15 cellular contexts compared by ENCODE assay signal in the genomic region with DNA sequence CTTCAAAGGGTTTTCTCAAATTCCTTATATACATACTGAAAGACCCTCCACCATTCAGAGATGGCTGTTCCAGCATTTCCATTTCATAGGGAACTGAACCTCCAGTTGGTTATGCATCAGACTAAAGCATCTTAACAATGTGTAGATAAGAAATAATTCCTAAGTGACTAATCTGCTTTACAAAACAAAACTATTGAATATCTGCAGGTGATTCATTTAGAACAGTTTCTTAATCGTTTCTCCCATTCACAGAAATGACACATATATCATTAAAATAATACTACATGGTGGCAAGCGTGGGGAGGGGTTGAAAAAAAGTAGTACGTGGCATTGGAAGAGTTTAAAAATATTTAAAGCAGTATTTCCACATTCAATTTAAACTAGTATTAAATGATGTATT. TPM values are rescaled to one million over a fixed set of nuclear protein-coding genes. Genes with fewer than 3 reads are reported as not detected.
A peak's percentile ranks its signal among the peaks of the same experiment; 100 is the strongest.
DNase-seq lines count a peak whose midpoint lies in the region; ATAC-seq and TF ChIP-seq lines count a peak whose summit lies in the region.
"Had no signal": no experiment of that assay in that cellular context is flagged by ENCODE, and none has a peak within 500 bp of the region (broad histone marks: within the 10 kb centered on the region; RNA-seq: fewer than 3 reads in every experiment).

No MANE protein-coding gene starts in this region.

- peak overlapping the region; percentile 56 for H3K27ac Mint-ChIP-seq in activated naive CD8-positive, alpha-beta T cell treated with anti-CD3 and anti-CD28 coated beads for 36 hours
- H3K27ac Mint-ChIP-seq: H9, neural progenitor cell had no signal

- no peak overlapping the region for H3K4me3 Mint-ChIP-seq in activated naive CD8-positive, alpha-beta T cell treated with anti-CD3 and anti-CD28 coated beads for 36 hours
- H3K4me3 Mint-ChIP-seq: CD4-positive, alpha-beta T cell; H9; neural progenitor cell had no signal

- DNase-seq in AG04450 (ENCODE audit: low read depth, low spot score) (peak; percentile 66), HPDE6-E6E7 (ENCODE audit: extremely low spot score) (peak; percentile 20), iris pigment epithelial cell (ENCODE audit: low read depth) (peak; percentile 87), right cardiac atrium (no peak), NCI-H2081 (lab: John Stamatoyannopoulos, UW) (no peak), NCI-H187 (lab: John Stamatoyannopoulos, UW) (no peak)
- no peak for DNase-seq in activated naive CD8-positive, alpha-beta T cell treated with anti-CD3 and anti-CD28 coated beads for 36 hours
- DNase-seq: activated CD4-positive, alpha-beta T cell treated with anti-CD3 and anti-CD28 coated beads, Interleukin-2, amount 50 U/mL, for 1 hour; CD4-positive, alpha-beta T cell; erythroblast; H9; islet precursor cell; NCI-H748 treated with DMSO at 0.1 percent for 48 hours had no signal

- H3K9me3 ChIP-seq in AG04450 (ENCODE audit: control insufficient read depth, insufficient read depth, low read length): no peaks in the 10 kb centered on the region
- H3K9me3 ChIP-seq in right cardiac atrium (ENCODE audit: control insufficient read depth, low read length): no peaks in the 10 kb centered on the region

- no peaks in the 10 kb centered on the region for H3K27me3 Mint-ChIP-seq in activated naive CD8-positive, alpha-beta T cell treated with anti-CD3 and anti-CD28 coated beads for 36 hours
- H3K27me3 Mint-ChIP-seq: CD4-positive, alpha-beta T cell had no signal

- WGBS in right cardiac atrium: 78% methylated on average over 3 of the region's 3 CpGs

- peaks cover 16% of the 10 kb centered on the region for H3K36me3 Mint-ChIP-seq in activated naive CD8-positive, alpha-beta T cell treated with anti-CD3 and anti-CD28 coated beads for 36 hours

- ATAC-seq in HG03457 (IDR thresholded peaks at IDR 0.05; ENCODE audit: unreplicated experiment) (no peak), right cardiac atrium (no peak)

- peaks cover 14% of the 10 kb centered on the region for H3K4me1 Mint-ChIP-seq in activated naive CD8-positive, alpha-beta T cell treated with anti-CD3 and anti-CD28 coated beads for 36 hours
- H3K4me1 Mint-ChIP-seq: H9, neural progenitor cell had no signal

- no peaks in the 10 kb centered on the region for H3K9me3 Mint-ChIP-seq in activated naive CD8-positive, alpha-beta T cell treated with anti-CD3 and anti-CD28 coated beads for 36 hours
- H3K9me3 Mint-ChIP-seq: CD4-positive, alpha-beta T cell; H9; neural progenitor cell had no signal

- H3K27ac ChIP-seq in AG04450 (ENCODE audit: low read depth, low read length): no peak overlapping the region
- no peak overlapping the region for H3K27ac ChIP-seq in right cardiac atrium (ENCODE audit: low read length)
- H3K27ac ChIP-seq: neural progenitor cell had no signal

- no peaks in the 10 kb centered on the region for H3K4me1 ChIP-seq in right cardiac atrium (ENCODE audit: control insufficient read depth, insufficient read depth, low read length)
- H3K4me1 ChIP-seq: neural progenitor cell had no signal

- CTCF ChIA-PET in AG04450 (lab: Charles Lee): no interaction called here

- intact Hi-C loops in right cardiac atrium (cut with DNase I): loop anchor here in 1 of 4 donors (10.0 kb wide), 1 partner anchor 111 kb away; no protein-coding TSS in a partner anchor

- no peaks in the 10 kb centered on the region for H3K27me3 ChIP-seq in AG04450 (ENCODE audit: control insufficient read depth, insufficient read depth, low read length)
- H3K27me3 ChIP-seq in right cardiac atrium (ENCODE audit: control insufficient read depth, insufficient read depth): no peaks in the 10 kb centered on the region
- H3K27me3 ChIP-seq: neural progenitor cell had no signal

- TF ChIP-seq CTCF in AG04450 (IDR thresholded peaks at IDR 0.05; ENCODE audit: low read depth, low read length): no peak

- H3K4me3 ChIP-seq in AG04450 (ENCODE audit: low read depth, low read length) (no peak overlapping the region), right cardiac atrium (ENCODE audit: low read length) (no peak overlapping the region)
- H3K4me3 ChIP-seq: neural progenitor cell had no signal

- POLR2A ChIA-PET in AG04450 (lab: Yijun Ruan, JAX): no interaction called here

RNA-seq across cellular contexts. Expression of gene COPS2, which starts 19.5 kb away (rescaled TPM):
- polyA plus RNA-seq in AG04450 (2011; rRNA removed): 84.6 and 135 TPM in 2 replicates
- polyA minus RNA-seq in AG04450 (2011; rRNA and poly(A)+ RNA removed): 35.6 and 76.6 TPM in 2 replicates
- 100 to 1,000 TPM; 109 to 113 TPM for total RNA-seq in activated naive CD8-positive, alpha-beta T cell treated with anti-CD3 and anti-CD28 coated beads for 36 hours
- 10 to 100 TPM; 64.3 to 78.2 (median 70.8) TPM for total RNA-seq in right cardiac atrium
- polyA plus RNA-seq in right cardiac atrium: 43.1 TPM

RNA-seq across cellular contexts. Expression of gene GALK2, which starts 34.2 kb away (rescaled TPM):
- polyA plus RNA-seq in AG04450 (2011; rRNA removed) (32.2 and 32.7 TPM in 2 replicates), right cardiac atrium (19.2 TPM)
- polyA minus RNA-seq in AG04450 (2011; rRNA and poly(A)+ RNA removed): 46.5 and 50.4 TPM in 2 replicates
- 10 to 100 TPM; 25.4 to 26.1 TPM for total RNA-seq in activated naive CD8-positive, alpha-beta T cell treated with anti-CD3 and anti-CD28 coated beads for 36 hours
- 10 to 100 TPM; 26.9 to 37.7 (median 30.2) TPM for total RNA-seq in right cardiac atrium

Comparison
In these comparisons a context has a peak if more than half of its experiments do, and no peak if none do; other contexts are left out.
1. DNase-seq: peak in AG04450 (single experiment), HPDE6-E6E7 (single experiment) and iris pigment epithelial cell (single experiment); none in activated naive CD8-positive, alpha-beta T cell treated with anti-CD3 and anti-CD28 coated beads for 36 hours (single experiment), right cardiac atrium (0 of 3), NCI-H2081 (0 of 2) and NCI-H187 (0 of 2).